Comparison of ENCODE assay signal across 7 cellular contexts in the genomic region with DNA sequence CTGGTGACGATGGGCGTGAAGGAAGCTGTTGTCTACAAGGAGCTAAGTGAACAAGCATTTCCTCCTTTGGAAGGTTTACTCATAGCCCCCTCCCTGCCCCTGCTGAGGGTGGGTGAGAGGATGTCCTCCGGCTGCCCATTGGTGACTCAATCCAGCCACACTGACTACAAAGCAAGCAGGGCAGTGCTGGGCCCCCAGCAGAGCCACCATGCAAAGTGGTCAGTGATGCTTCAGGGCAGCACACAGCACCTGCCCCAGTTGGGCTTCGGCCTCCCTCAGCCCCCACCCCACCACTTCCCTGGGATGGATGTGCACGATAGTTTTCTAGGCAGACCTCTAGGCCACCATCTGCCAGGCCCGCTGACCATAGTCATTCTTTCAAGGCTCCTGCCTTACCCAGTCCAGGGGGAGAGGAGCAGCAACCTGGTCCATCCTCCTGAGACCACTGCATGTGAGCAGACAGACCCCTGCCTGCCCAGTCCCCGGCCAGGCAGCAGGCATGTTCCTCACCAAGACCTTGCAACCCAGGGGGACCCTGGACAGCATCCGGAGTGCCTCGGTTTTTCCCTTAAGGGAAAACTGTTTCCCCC.
DNase-seq lines count a peak whose midpoint lies in the region; ATAC-seq, FAIRE-seq and TF ChIP-seq lines count a peak whose summit lies in the region.

No MANE protein-coding gene starts in this region.

- H3K27ac ChIP-seq in duodenal mucosa (ENCODE audit: low read depth, low read length) (peak overlapping the region; percentile 66), upper lobe of right lung (peak overlapping the region; percentile 90)

- H3K4me3 ChIP-seq in duodenal mucosa (ENCODE audit: low read depth in 1 of 2, low read length in 2 of 2): no peak overlapping the region
- peak overlapping the region; percentile 23 for H3K4me3 ChIP-seq in upper lobe of right lung

- TF ChIP-seq CTCF in upper lobe of right lung (IDR thresholded peaks at IDR 0.05): no peak

- H3K9me3 Mint-ChIP-seq in activated CD4-positive, alpha-beta T cell treated with anti-CD3 and anti-CD28 coated beads for 36 hours (ENCODE audit: low read depth): no peaks in the 10 kb centered on the region

- H3K36me3 Mint-ChIP-seq in activated CD4-positive, alpha-beta T cell treated with anti-CD3 and anti-CD28 coated beads for 36 hours (ENCODE audit: low read depth): peaks cover 8% of the 10 kb centered on the region

- no peak overlapping the region for H3K27ac Mint-ChIP-seq in activated CD4-positive, alpha-beta T cell treated with anti-CD3 and anti-CD28 coated beads for 36 hours

- no peak overlapping the region for H3K4me3 Mint-ChIP-seq in activated CD4-positive, alpha-beta T cell treated with anti-CD3 and anti-CD28 coated beads for 36 hours

- H3K9ac ChIP-seq in duodenal mucosa (ENCODE audit: low read depth in 1 of 2, low read length in 2 of 2): no peak overlapping the region

- H3K9me3 ChIP-seq in duodenal mucosa (ENCODE audit: control insufficient read depth in 1 of 2, low read length in 2 of 2) (no peaks in the 10 kb centered on the region), upper lobe of right lung (no peaks in the 10 kb centered on the region)

- peak; percentile 39 for DNase-seq in RCC 7860 (ENCODE audit: low spot score)
- DNase-seq in mesenteric fat pad (ENCODE audit: low spot score): peak; percentile 86
- peak; percentile 61 for DNase-seq in upper lobe of right lung
- DNase-seq in NCI-H345 (lab: John Stamatoyannopoulos, UW): no peak
- DNase-seq in activated CD4-positive, alpha-beta T cell treated with anti-CD3 and anti-CD28 coated beads for 36 hours: no peak

- H3K36me3 ChIP-seq in duodenal mucosa (ENCODE audit: control insufficient read depth in 1 of 2, insufficient read depth in 2 of 2, low read length in 2 of 2) (peaks cover 0 to 13% of the 10 kb centered on the region in 2 donors), upper lobe of right lung (peaks cover 18% of the 10 kb centered on the region)

- ATAC-seq in upper lobe of right lung: peak; percentile 48
- ATAC-seq in HG02571 (IDR thresholded peaks at IDR 0.05; ENCODE audit: unreplicated experiment): no peak
- ATAC-seq in activated CD4-positive, alpha-beta T cell treated with anti-CD3 and anti-CD28 coated beads for 36 hours: no peak

- H3K27me3 Mint-ChIP-seq in activated CD4-positive, alpha-beta T cell treated with anti-CD3 and anti-CD28 coated beads for 36 hours: no peaks in the 10 kb centered on the region

- no peaks in the 10 kb centered on the region for H3K4me1 Mint-ChIP-seq in activated CD4-positive, alpha-beta T cell treated with anti-CD3 and anti-CD28 coated beads for 36 hours

- intact Hi-C loops in upper lobe of right lung (cut with DNase I): no loop called here
- intact Hi-C loops in activated CD4-positive, alpha-beta T cell treated with anti-CD3 and anti-CD28 coated beads for 36 hours (cut with DNase I, micrococcal nuclease): no loop called here

- FAIRE-seq in RCC 7860 (lab: Jason Lieb, UNC): no peak

- POLR2A ChIA-PET in activated CD4-positive, alpha-beta T cell treated with anti-CD3 and anti-CD28 coated beads for 36 hours (lab: Charles Lee): no interaction called here

- H3K4me1 ChIP-seq in duodenal mucosa (ENCODE audit: control insufficient read depth in 1 of 2, insufficient read depth in 2 of 2, low read length in 2 of 2) (peaks cover 0 to 5% of the 10 kb centered on the region in 2 donors), upper lobe of right lung (peaks cover 16% of the 10 kb centered on the region)

- H3K27me3 ChIP-seq in duodenal mucosa (ENCODE audit: control insufficient read depth in 1 of 2, insufficient read depth in 2 of 2, low read length in 2 of 2) (no peaks in the 10 kb centered on the region), upper lobe of right lung (no peaks in the 10 kb centered on the region)

- CTCF ChIA-PET in activated CD4-positive, alpha-beta T cell treated with anti-CD3 and anti-CD28 coated beads for 36 hours (lab: Charles Lee): interaction anchor here (1.4 kb wide), 1 partner anchor 71 kb away, joined by 3 read pairs; no protein-coding TSS in a partner anchor

Comparison
In these comparisons a context has a peak if more than half of its experiments do, and no peak if none do; other contexts are left out.
1. DNase-seq: peak in RCC 7860 (single experiment), mesenteric fat pad (single experiment) and upper lobe of right lung (single experiment); none in NCI-H345 (single experiment) and activated CD4-positive, alpha-beta T cell treated with anti-CD3 and anti-CD28 coated beads for 36 hours (single experiment).